9 cellular contexts compared by ENCODE assay signal in genomic region chr2:3520591-3520990, GRCh38. TPM values are rescaled to one million over a fixed set of nuclear protein-coding genes. Genes with fewer than 3 reads are reported as not detected.
A peak's percentile ranks its signal among the peaks of the same experiment; 100 is the strongest.
DNase-seq lines count a peak whose midpoint lies in the region; ATAC-seq, FAIRE-seq and TF ChIP-seq lines count a peak whose summit lies in the region.
"Had no signal": no experiment of that assay in that cellular context is flagged by ENCODE, and none has a peak within 500 bp of the region (broad histone marks: within the 10 kb centered on the region; RNA-seq: fewer than 3 reads in every experiment).

No MANE protein-coding gene starts in this region.

- CTCF ChIA-PET in WTC11 (lab: Charles Lee): interaction anchor here (1.1 kb wide), 1 partner anchor 97 kb away, joined by 4 read pairs; no protein-coding TSS in a partner anchor

- H3K27ac Mint-ChIP-seq in WTC11 (no peak overlapping the region), immature natural killer cell (peak overlapping the region in 5 of 6 donors; percentile 54 to 97 (median 95))
- no peak overlapping the region for H3K27ac Mint-ChIP-seq in stimulated activated effector memory CD8-positive, alpha-beta T cell treated with anti-CD3 and anti-CD28 coated beads, Interleukin-12 subunit alpha, Interleukin-12 subunit beta, amount 100 ng/mL, for 72 hours

- no peak for TF ChIP-seq CTCF in WTC11 (IDR thresholded peaks at IDR 0.05)

- peaks cover 3% of the 10 kb centered on the region for H3K36me3 Mint-ChIP-seq in activated T-cell treated with anti-CD3 and anti-CD28 coated beads, Interleukin-2, amount 50 U/mL, for 4 hours (ENCODE audit: insufficient read depth)
- peaks cover 6% of the 10 kb centered on the region for H3K36me3 Mint-ChIP-seq in WTC11
- peaks cover 0 to 3% (median 2%) of the 10 kb centered on the region in 3 donors for H3K36me3 Mint-ChIP-seq in immature natural killer cell
- H3K36me3 Mint-ChIP-seq in stimulated activated effector memory CD8-positive, alpha-beta T cell treated with anti-CD3 and anti-CD28 coated beads, Interleukin-12 subunit alpha, Interleukin-12 subunit beta, amount 100 ng/mL, for 72 hours: peaks cover 18% of the 10 kb centered on the region

- DNase-seq in activated T-cell treated with anti-CD3 and anti-CD28 coated beads, Interleukin-2, amount 50 U/mL, for 4 hours: no peak
- no peak for DNase-seq in activated T-cell treated with anti-CD3 and anti-CD28 coated beads, Interleukin-2, amount 50 U/mL, for 48 hours
- DNase-seq in WTC11 (ENCODE audit: low spot score) (no peak), immature natural killer cell (no peak), HTR-8/SVneo (ENCODE audit: insufficient read length, low spot score) (no peak), H4 (ENCODE audit: low spot score) (no peak), middle frontal gyrus (ENCODE audit: extremely low spot score, low spot score) (no peak)
- DNase-seq in stimulated activated effector memory CD8-positive, alpha-beta T cell treated with anti-CD3 and anti-CD28 coated beads, Interleukin-12 subunit alpha, Interleukin-12 subunit beta, amount 100 ng/mL, for 72 hours (ENCODE audit: low spot score in 2 of 2): no peak
- DNase-seq: SHP77 had no signal

- peaks cover 3% of the 10 kb centered on the region for H3K9me3 Mint-ChIP-seq in activated T-cell treated with anti-CD3 and anti-CD28 coated beads, Interleukin-2, amount 50 U/mL, for 4 hours
- H3K9me3 Mint-ChIP-seq in WTC11 (peaks cover 5% of the 10 kb centered on the region), immature natural killer cell (peaks cover 0 to 3% (median 1%) of the 10 kb centered on the region in 6 donors)
- H3K9me3 Mint-ChIP-seq in stimulated activated effector memory CD8-positive, alpha-beta T cell treated with anti-CD3 and anti-CD28 coated beads, Interleukin-12 subunit alpha, Interleukin-12 subunit beta, amount 100 ng/mL, for 72 hours: peaks cover 2% of the 10 kb centered on the region

- H3K4me3 Mint-ChIP-seq in activated T-cell treated with anti-CD3 and anti-CD28 coated beads, Interleukin-2, amount 50 U/mL, for 4 hours: peak overlapping the region; percentile 91
- H3K4me3 Mint-ChIP-seq in WTC11: peak overlapping the region; percentile 72
- H3K4me3 Mint-ChIP-seq in immature natural killer cell: peak overlapping the region; percentile 89 to 98 (median 92)
- H3K4me3 Mint-ChIP-seq in stimulated activated effector memory CD8-positive, alpha-beta T cell treated with anti-CD3 and anti-CD28 coated beads, Interleukin-12 subunit alpha, Interleukin-12 subunit beta, amount 100 ng/mL, for 72 hours: peak overlapping the region; percentile 78

- no peaks in the 10 kb centered on the region for H3K27me3 Mint-ChIP-seq in activated T-cell treated with anti-CD3 and anti-CD28 coated beads, Interleukin-2, amount 50 U/mL, for 4 hours (ENCODE audit: low read depth)
- H3K27me3 Mint-ChIP-seq in WTC11 (ENCODE audit: low read depth) (peaks cover 28% of the 10 kb centered on the region), immature natural killer cell (ENCODE audit: low read depth in 3 of 3) (peaks cover 12 to 27% (median 24%) of the 10 kb centered on the region in 3 donors)

- no peak for ATAC-seq in activated T-cell treated with anti-CD3 and anti-CD28 coated beads, Interleukin-2, amount 50 U/mL, for 4 hours
- no peak for ATAC-seq in WTC11
- no peak for ATAC-seq in stimulated activated effector memory CD8-positive, alpha-beta T cell treated with anti-CD3 and anti-CD28 coated beads, Interleukin-12 subunit alpha, Interleukin-12 subunit beta, amount 100 ng/mL, for 72 hours

- POLR2A ChIA-PET in WTC11 (lab: Charles Lee): no interaction called here

- H3K4me1 Mint-ChIP-seq in activated T-cell treated with anti-CD3 and anti-CD28 coated beads, Interleukin-2, amount 50 U/mL, for 4 hours (ENCODE audit: low read depth): peaks cover 29% of the 10 kb centered on the region
- H3K4me1 Mint-ChIP-seq in WTC11 (peaks cover 22% of the 10 kb centered on the region), immature natural killer cell (peaks cover 30 to 31% of the 10 kb centered on the region in 2 donors)
- H3K4me1 Mint-ChIP-seq in stimulated activated effector memory CD8-positive, alpha-beta T cell treated with anti-CD3 and anti-CD28 coated beads, Interleukin-12 subunit alpha, Interleukin-12 subunit beta, amount 100 ng/mL, for 72 hours: peaks cover 24% of the 10 kb centered on the region

- no peak for FAIRE-seq in HTR-8/SVneo (lab: Jason Lieb, UNC)

TF ChIP-seq in WTC11, 78 proteins besides CTCF, POLR2A, EP300 and RAD21 (continues in another document):
- TF ChIP-seq SMAD3 (CRISPR knock-in tag; IDR thresholded peaks at IDR 0.05; ENCODE audit: borderline replicate concordance) (no peak), ATF3 (CRISPR knock-in tag; conservative IDR thresholded peaks at IDR 0.05) (no peak), NFYB (CRISPR knock-in tag; conservative IDR thresholded peaks at IDR 0.05; ENCODE audit: low read depth) (no peak), MLX (CRISPR knock-in tag; IDR thresholded peaks at IDR 0.05) (no peak), ZNF532 (CRISPR knock-in tag; IDR thresholded peaks at IDR 0.05; ENCODE audit: borderline replicate concordance) (no peak), FOXP1 (CRISPR knock-in tag; IDR thresholded peaks at IDR 0.05; ENCODE audit: borderline replicate concordance) (no peak)

RNA-seq across cellular contexts. Expression of gene ADI1, which starts 1.3 kb away (rescaled TPM):
- total RNA-seq in activated T-cell treated with anti-CD3 and anti-CD28 coated beads, Interleukin-2, amount 50 U/mL, for 4 hours: 10 to 100 TPM; 25.6 to 28.4 (median 25.7) TPM
- 20.1 to 21.4 TPM (median 20.1 TPM) in 3 replicates for total RNA-seq in WTC11 (2021)
- polyA plus RNA-seq in immature natural killer cell: 10 to 100 TPM; 31.0 to 66.1 (median 52.2) TPM
- 39.1 and 46.7 TPM in 2 replicates for total RNA-seq in H4 (2014; rRNA removed; shearing (Covaris generic))

RNA-seq across cellular contexts. Expression of gene RNASEH1, which starts 37.5 kb away (rescaled TPM):
- 10 to 100 TPM; 34.0 to 36.7 (median 36.0) TPM for total RNA-seq in activated T-cell treated with anti-CD3 and anti-CD28 coated beads, Interleukin-2, amount 50 U/mL, for 4 hours
- total RNA-seq in WTC11 (2021): 34.0 to 44.4 TPM (median 38.7 TPM) in 3 replicates
- 10 to 100 TPM; 26.6 to 43.2 (median 41.6) TPM for polyA plus RNA-seq in immature natural killer cell
- 21.9 and 28.1 TPM in 2 replicates for total RNA-seq in H4 (2014; rRNA removed; shearing (Covaris generic))

RNA-seq across cellular contexts. Expression of gene RPS7, which starts 54.5 kb away (rescaled TPM):
- 1,000 to 10,000 TPM; 1,876 to 2,075 (median 2,071) TPM for total RNA-seq in activated T-cell treated with anti-CD3 and anti-CD28 coated beads, Interleukin-2, amount 50 U/mL, for 4 hours
- total RNA-seq in WTC11 (2021): 1,629 to 1,800 TPM (median 1,725 TPM) in 3 replicates
- 1,000 to 10,000 TPM in 1 of 3 donors, 100 to 1,000 TPM in 2; 479 to 1,432 (median 642) TPM for polyA plus RNA-seq in immature natural killer cell
- 1,849 and 2,203 TPM in 2 replicates for total RNA-seq in H4 (2014; rRNA removed; shearing (Covaris generic))

Comparison
In these comparisons a context has a peak if more than half of its experiments do, and no peak if none do; other contexts are left out.
1. H3K27ac Mint-ChIP-seq: peak in immature natural killer cell (5 of 6); none in WTC11 (single experiment) and stimulated activated effector memory CD8-positive, alpha-beta T cell treated with anti-CD3 and anti-CD28 coated beads, Interleukin-12 subunit alpha, Interleukin-12 subunit beta, amount 100 ng/mL, for 72 hours (single experiment).
2. Peak in every context shown above with its lines, with median percentiles within 50 percentile points of each other: H3K4me3 Mint-ChIP-seq.